Comparison of ENCODE assay signal across 12 cellular contexts in genomic region chr2:150681120-150681796, GRCh38.
A peak's percentile ranks its signal among the peaks of the same experiment; 100 is the strongest.
DNase-seq lines count a peak whose midpoint lies in the region; ATAC-seq and TF ChIP-seq lines count a peak whose summit lies in the region.
"Had no signal": no experiment of that assay in that cellular context is flagged by ENCODE, and none has a peak within 500 bp of the region (broad histone marks: within the 10 kb centered on the region; RNA-seq: fewer than 3 reads in every experiment).

No MANE protein-coding gene starts in this region.

- no peak overlapping the region for H3K4me3 Mint-ChIP-seq in chondrocyte (ENCODE audit: unreplicated experiment)
- H3K4me3 Mint-ChIP-seq: activated CD4-positive, alpha-beta T cell treated with anti-CD3 and anti-CD28 coated beads for 36 hours; activated naive CD8-positive, alpha-beta T cell treated with anti-CD3 and anti-CD28 coated beads, Interleukin-2, amount 50 U/mL, for 24 hours; nephron had no signal

- no peak for TF ChIP-seq CTCF in chondrocyte (IDR thresholded peaks at IDR 0.05)

- peaks cover 13% of the 10 kb centered on the region for H3K4me1 Mint-ChIP-seq in chondrocyte (ENCODE audit: low read depth)
- H3K4me1 Mint-ChIP-seq: activated CD4-positive, alpha-beta T cell treated with anti-CD3 and anti-CD28 coated beads for 36 hours; activated naive CD8-positive, alpha-beta T cell treated with anti-CD3 and anti-CD28 coated beads, Interleukin-2, amount 50 U/mL, for 24 hours; nephron had no signal

- no peaks in the 10 kb centered on the region for H3K36me3 Mint-ChIP-seq in chondrocyte (ENCODE audit: low read depth)

- DNase-seq in EL (peak; percentile 94), NCI-H226 (peak; percentile 81), chondrocyte (ENCODE audit: low spot score) (no peak), non-pigmented ciliary epithelial cell (ENCODE audit: low read depth) (peak; percentile 88), NCI-H1105 treated with DMSO at 0.1 percent for 48 hours (lab: John Stamatoyannopoulos, UW) (no peak), activated gamma-delta T cell treated with Interleukin-2 at 50 U/mL for 16 hours (no peak)
- DNase-seq: activated CD4-positive, alpha-beta T cell treated with anti-CD3 and anti-CD28 coated beads for 36 hours; activated naive CD8-positive, alpha-beta T cell treated with anti-CD3 and anti-CD28 coated beads, Interleukin-2, amount 50 U/mL, for 24 hours; DMS53 had no signal

- H3K27ac Mint-ChIP-seq in chondrocyte (ENCODE audit: unreplicated experiment), result peak overlapping the region; percentile 20
- H3K27ac Mint-ChIP-seq: activated CD4-positive, alpha-beta T cell treated with anti-CD3 and anti-CD28 coated beads for 36 hours; activated naive CD8-positive, alpha-beta T cell treated with anti-CD3 and anti-CD28 coated beads, Interleukin-2, amount 50 U/mL, for 24 hours; nephron had no signal

- ATAC-seq in GM21529 (IDR thresholded peaks at IDR 0.05; ENCODE audit: unreplicated experiment), result no peak
- no peak for ATAC-seq in HG02970 (IDR thresholded peaks at IDR 0.05; ENCODE audit: low FRiP score, unreplicated experiment)
- ATAC-seq: activated CD4-positive, alpha-beta T cell treated with anti-CD3 and anti-CD28 coated beads for 36 hours; activated naive CD8-positive, alpha-beta T cell treated with anti-CD3 and anti-CD28 coated beads, Interleukin-2, amount 50 U/mL, for 24 hours had no signal

- H3K9me3 Mint-ChIP-seq in chondrocyte (ENCODE audit: low read depth), result peaks cover 5% of the 10 kb centered on the region
- H3K9me3 Mint-ChIP-seq: activated naive CD8-positive, alpha-beta T cell treated with anti-CD3 and anti-CD28 coated beads, Interleukin-2, amount 50 U/mL, for 24 hours; nephron had no signal

- no peaks in the 10 kb centered on the region for H3K27me3 Mint-ChIP-seq in chondrocyte (ENCODE audit: low read depth)
- H3K27me3 Mint-ChIP-seq: activated CD4-positive, alpha-beta T cell treated with anti-CD3 and anti-CD28 coated beads for 36 hours; activated naive CD8-positive, alpha-beta T cell treated with anti-CD3 and anti-CD28 coated beads, Interleukin-2, amount 50 U/mL, for 24 hours had no signal

Comparison
In these comparisons a context has a peak if more than half of its experiments do, and no peak if none do; other contexts are left out.
1. DNase-seq: peak in EL (single experiment), NCI-H226 (single experiment) and non-pigmented ciliary epithelial cell (single experiment); none in chondrocyte (single experiment), NCI-H1105 treated with DMSO at 0.1 percent for 48 hours (single experiment) and activated gamma-delta T cell treated with Interleukin-2 at 50 U/mL for 16 hours (single experiment).